Comparison of ENCODE assay signal across 2 cellular contexts in genomic region chr1:37529888-37530287, GRCh38. TPM values are rescaled to one million over a fixed set of nuclear protein-coding genes. Genes with fewer than 3 reads are reported as not detected.
"Had no signal": no experiment of that assay in that cellular context is flagged by ENCODE, and none has a peak within 500 bp of the region (broad histone marks: within the 10 kb centered on the region; RNA-seq: fewer than 3 reads in every experiment).

No MANE protein-coding gene starts in this region.

RNA-seq across cellular contexts. Expression of gene DNALI1, which starts 26.9 kb away (rescaled TPM):
- polyA plus RNA-seq: naive thymus-derived CD4-positive, alpha-beta T cell had no signal

RNA-seq across cellular contexts. Expression of gene ZC3H12A, which starts 55.5 kb away (rescaled TPM):
- polyA plus RNA-seq: neural cell had no signal
